Comparison of ENCODE assay signal across 21 cellular contexts in the genomic region with DNA sequence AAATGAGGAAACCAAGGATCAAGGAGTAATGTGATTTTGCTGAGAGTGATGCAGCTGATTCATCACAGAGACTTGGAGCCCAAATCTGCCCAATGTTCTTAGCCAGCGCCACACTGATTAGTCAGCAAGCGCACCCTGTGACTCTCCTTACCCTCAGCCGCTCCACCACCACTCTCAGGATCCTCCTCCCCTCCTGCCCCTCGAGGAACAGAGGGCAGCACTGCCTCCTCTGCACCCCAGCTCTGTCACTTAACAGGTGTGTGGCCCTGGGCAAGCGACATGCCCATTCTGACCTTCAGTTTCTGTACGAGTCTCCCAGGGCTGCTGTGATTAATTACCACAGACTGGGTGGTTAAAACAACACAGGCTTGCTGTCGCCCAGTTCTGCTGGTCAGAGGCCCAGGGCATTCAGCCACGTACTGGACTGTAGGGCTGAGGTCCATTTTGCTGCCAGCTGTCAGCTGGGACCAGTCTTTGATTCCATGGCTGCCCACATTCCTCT. TPM values are rescaled to one million over a fixed set of nuclear protein-coding genes. Genes with fewer than 3 reads are reported as not detected.
DNase-seq lines count a peak whose midpoint lies in the region; ATAC-seq and TF ChIP-seq lines count a peak whose summit lies in the region.
"Had no signal": no experiment of that assay in that cellular context is flagged by ENCODE, and none has a peak within 500 bp of the region (broad histone marks: within the 10 kb centered on the region; RNA-seq: fewer than 3 reads in every experiment).

No MANE protein-coding gene starts in this region.

- TF ChIP-seq CTCF in brain microvascular endothelial cell (IDR thresholded peaks at IDR 0.05; ENCODE audit: low read depth, low read length, missing control alignments) = no peak

- in situ Hi-C loops in brain microvascular endothelial cell (cut with HindIII; ENCODE audit: low pct_ligation_motif_present, low sequenced_read_pairs) = no loop called here

- DNase-seq in A172 (ENCODE audit: low spot score) (peak; percentile 80), HCEC 1CT (peak; percentile 79), brain microvascular endothelial cell (peak; percentile 59), SHP77 (lab: John Stamatoyannopoulos, UW) (no peak), RKO (ENCODE audit: low spot score) (no peak)
- DNase-seq: ACHN; activated CD4-positive, alpha-beta memory T cell treated with anti-CD3 and anti-CD28 coated beads for 36 hours; activated effector memory CD4-positive, alpha-beta T cell treated with Interleukin-2 at 50 U/mL for 16 hours; Kasumi-1; NCI-H1930; NCI-H748 treated with DMSO at 0.1 percent for 48 hours; nephron progenitor cell; Peyer's patch; stimulated activated naive CD4-positive, alpha-beta T cell; T-helper 9 cell had no signal

- H3K27me3 ChIP-seq in brain microvascular endothelial cell (replicated peaks) (no peaks in the 10 kb centered on the region), iPS-15b (ENCODE audit: control insufficient read depth, insufficient read depth, low read length) (no peaks in the 10 kb centered on the region)
- H3K27me3 ChIP-seq: hepatocyte, Peyer's patch had no signal

- no peaks in the 10 kb centered on the region for H3K4me1 ChIP-seq in iPS-15b (ENCODE audit: control insufficient read depth, insufficient read depth, low read length)
- H3K4me1 ChIP-seq: HAP-1, Peyer's patch had no signal

- peak overlapping the region; percentile 37 for H3K9ac ChIP-seq in iPS-15b (ENCODE audit: low read depth, low read length)

- H3K4me3 ChIP-seq in brain microvascular endothelial cell (ENCODE audit: low read depth, low read length) (no peak overlapping the region), iPS-15b (ENCODE audit: low read depth, low read length) (no peak overlapping the region)
- H3K4me3 ChIP-seq: HAP-1, hepatocyte, Peyer's patch had no signal

- H3K9me3 ChIP-seq in iPS-15b (ENCODE audit: control insufficient read depth, insufficient read depth, low read length) = no peaks in the 10 kb centered on the region
- H3K9me3 ChIP-seq: HAP-1, Peyer's patch had no signal

- H3K36me3 ChIP-seq in brain microvascular endothelial cell (replicated peaks) (no peaks in the 10 kb centered on the region), iPS-15b (ENCODE audit: control insufficient read depth, insufficient read depth, low read length) (no peaks in the 10 kb centered on the region)
- H3K36me3 ChIP-seq: HAP-1, Peyer's patch had no signal

- no peak for ATAC-seq in HG03139 (IDR thresholded peaks at IDR 0.05; ENCODE audit: unreplicated experiment)
- no peak for ATAC-seq in HG02623 (IDR thresholded peaks at IDR 0.05; ENCODE audit: unreplicated experiment)
- ATAC-seq: sciatic nerve had no signal

- peak overlapping the region; percentile 7 for H3K27ac ChIP-seq in brain microvascular endothelial cell
- H3K27ac ChIP-seq: hepatocyte, Peyer's patch had no signal

RNA-seq across cellular contexts. Expression of gene HRH1, which starts 36.1 kb away (rescaled TPM):
- total RNA-seq in A172 (2014; rRNA removed; shearing (Covaris generic)) = 11.3 and 12.7 TPM in 2 replicates

Comparison
In these comparisons a context has a peak if more than half of its experiments do, and no peak if none do; other contexts are left out.
1. DNase-seq: peak in A172 (single experiment), HCEC 1CT (single experiment) and brain microvascular endothelial cell (single experiment); none in SHP77 (0 of 2) and RKO (single experiment).